Comparison of ENCODE assay signal across 8 cellular contexts in genomic region chr1:43529206-43529731, GRCh38. TPM values are rescaled to one million over a fixed set of nuclear protein-coding genes. Genes with fewer than 3 reads are reported as not detected.
DNase-seq lines count a peak whose midpoint lies in the region; ATAC-seq and TF ChIP-seq lines count a peak whose summit lies in the region.

No MANE protein-coding gene starts in this region.

- peak overlapping the region; percentile 33 to 57 (median 48) for H3K4me3 Mint-ChIP-seq in CD4-positive, CD25-positive, alpha-beta regulatory T cell

- intact Hi-C loops in lower lobe of right lung (cut with DNase I): no loop called here

- H3K36me3 ChIP-seq in CD4-positive, CD25-positive, alpha-beta regulatory T cell (ENCODE audit: control insufficient read depth, insufficient read depth, low read length): no peaks in the 10 kb centered on the region
- H3K36me3 ChIP-seq in lower lobe of right lung: no peaks in the 10 kb centered on the region

- peaks cover 4% of the 10 kb centered on the region for H3K36me3 Mint-ChIP-seq in CD4-positive, CD25-positive, alpha-beta regulatory T cell

- H3K4me1 Mint-ChIP-seq in CD4-positive, CD25-positive, alpha-beta regulatory T cell: peaks cover 0 to 22% (median 17%) of the 10 kb centered on the region in 4 donors

- H3K27me3 Mint-ChIP-seq in CD4-positive, CD25-positive, alpha-beta regulatory T cell: peaks cover 63% of the 10 kb centered on the region

- DNase-seq in CD4-positive, CD25-positive, alpha-beta regulatory T cell: peak; percentile 58 to 78 (median 71)
- DNase-seq in HS-27A (ENCODE audit: low read depth) (peak; percentile 93), NCI-H82 treated with DMSO at 0.1 percent for 48 hours (lab: John Stamatoyannopoulos, UW; ENCODE audit: unreplicated experiment) (peak; percentile 85), ecto neural progenitor cell (ENCODE audit: low spot score) (peak; percentile 86), lower lobe of right lung (peak; percentile 87)
- peak; percentile 85 to 89 for DNase-seq in activated CD4-positive, alpha-beta T cell treated with anti-CD3 and anti-CD28 coated beads, Interleukin-2, amount 50 U/mL, for 48 hours
- DNase-seq in stimulated activated CD8-positive, alpha-beta memory T cell treated with anti-CD3 and anti-CD28 coated beads, Interleukin-12 subunit alpha, Interleukin-12 subunit beta, amount 100 ng/mL, for 1 hour (ENCODE audit: low read depth): peak; percentile 78

- peaks cover 0 to 2% (median 0%) of the 10 kb centered on the region in 7 donors for H3K9me3 Mint-ChIP-seq in CD4-positive, CD25-positive, alpha-beta regulatory T cell

- H3K27ac Mint-ChIP-seq in CD4-positive, CD25-positive, alpha-beta regulatory T cell: no peak overlapping the region

- H3K4me3 ChIP-seq in CD4-positive, CD25-positive, alpha-beta regulatory T cell (ENCODE audit: low read depth, low read length): no peak overlapping the region
- no peak overlapping the region for H3K4me3 ChIP-seq in lower lobe of right lung

- H3K9me3 ChIP-seq in CD4-positive, CD25-positive, alpha-beta regulatory T cell (ENCODE audit: control insufficient read depth in 2 of 2, low read length in 2 of 2): no peaks in the 10 kb centered on the region
- no peaks in the 10 kb centered on the region for H3K9me3 ChIP-seq in lower lobe of right lung

- TF ChIP-seq CTCF in lower lobe of right lung (IDR thresholded peaks at IDR 0.05): peak; percentile 94

- no peak overlapping the region for H3K27ac ChIP-seq in CD4-positive, CD25-positive, alpha-beta regulatory T cell (ENCODE audit: insufficient read depth, low read length, poor library complexity, severe bottlenecking)
- H3K27ac ChIP-seq in lower lobe of right lung: no peak overlapping the region

- peak; percentile 43 to 48 for ATAC-seq in CD4-positive, CD25-positive, alpha-beta regulatory T cell (ENCODE audit: low read depth in 2 of 2)
- ATAC-seq in lower lobe of right lung (peak; percentile 79 to 82), GM21447 (IDR thresholded peaks at IDR 0.05; ENCODE audit: unreplicated experiment) (no peak)

- peaks cover 4% of the 10 kb centered on the region for H3K4me1 ChIP-seq in CD4-positive, CD25-positive, alpha-beta regulatory T cell (ENCODE audit: control insufficient read depth, insufficient read depth, low read length, poor library complexity, severe bottlenecking)
- peaks cover 30% of the 10 kb centered on the region for H3K4me1 ChIP-seq in lower lobe of right lung

- H3K27me3 ChIP-seq in CD4-positive, CD25-positive, alpha-beta regulatory T cell (ENCODE audit: control insufficient read depth, insufficient read depth, low read length): peaks cover 17% of the 10 kb centered on the region
- no peaks in the 10 kb centered on the region for H3K27me3 ChIP-seq in lower lobe of right lung (ENCODE audit: low read depth)

RNA-seq across cellular contexts. Expression of gene PTPRF, which starts 1.4 kb away (rescaled TPM):
- 0.22 TPM for total RNA-seq in CD4-positive, CD25-positive, alpha-beta regulatory T cell
- polyA plus RNA-seq in CD4-positive, CD25-positive, alpha-beta regulatory T cell: not detected
- 176 TPM for total RNA-seq in lower lobe of right lung

Comparison
In these comparisons a context has a peak if more than half of its experiments do, and no peak if none do; other contexts are left out.
1. RNA of gene PTPRF, which starts 1.4 kb away (total RNA-seq): 176 TPM in lower lobe of right lung (single experiment); 0.22 TPM in CD4-positive, CD25-positive, alpha-beta regulatory T cell (single experiment); every median in the first group is over 100 times any median in the second.
2. Peak in every context shown above with its lines, with median percentiles within 50 percentile points of each other: DNase-seq.